24 cellular contexts compared by ENCODE assay signal in the genomic region with DNA sequence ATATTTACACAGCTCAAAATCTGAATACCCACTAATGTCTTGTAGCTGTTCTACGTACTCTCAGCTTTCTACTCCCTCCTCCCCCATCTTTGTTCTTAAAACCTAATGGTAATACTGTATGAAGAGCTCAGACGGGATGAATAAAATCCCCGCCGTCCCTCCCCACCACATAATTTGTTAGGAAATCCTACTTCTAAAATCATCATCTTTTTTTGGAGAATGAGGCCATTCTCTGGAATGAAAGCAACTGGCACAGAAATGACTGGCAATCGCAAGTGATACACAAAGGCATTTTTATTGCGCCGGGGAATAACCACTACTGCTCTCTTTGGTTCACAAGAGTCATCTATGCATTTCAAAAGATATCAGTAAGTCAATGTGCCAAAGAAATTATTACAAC. TPM values are rescaled to one million over a fixed set of nuclear protein-coding genes. Genes with fewer than 3 reads are reported as not detected.
DNase-seq lines count a peak whose midpoint lies in the region; TF ChIP-seq lines count a peak whose summit lies in the region.
"Had no signal": no experiment of that assay in that cellular context is flagged by ENCODE, and none has a peak within 500 bp of the region (broad histone marks: within the 10 kb centered on the region; RNA-seq: fewer than 3 reads in every experiment).

No MANE protein-coding gene starts in this region.

- no peak for TF ChIP-seq POLR2A in uterus (IDR thresholded peaks at IDR 0.05)
- TF ChIP-seq POLR2A in thyroid gland (IDR thresholded peaks at IDR 0.05) = no peak

- H3K79me2 ChIP-seq in GM23248 (ENCODE audit: insufficient read depth) = no peaks in the 10 kb centered on the region

- H3K36me3 ChIP-seq in GM23248 (ENCODE audit: low read depth) (0 out of 2 replicates have a peak, but pooled peaks cover 5% of the 10 kb centered on the region), uterus (no peaks in the 10 kb centered on the region), HAP-1 (replicated peaks) (no peaks in the 10 kb centered on the region; the same call in 1 of the 2 replicates), thyroid gland (peaks cover under 1% of the 10 kb centered on the region in 2 donors)
- H3K36me3 ChIP-seq: prostate gland had no signal

- no peaks in the 10 kb centered on the region for H3K9me3 Mint-ChIP-seq in nephron
- H3K9me3 Mint-ChIP-seq: activated CD4-positive, alpha-beta memory T cell treated with anti-CD3 and anti-CD28 coated beads for 36 hours; stimulated activated naive CD8-positive, alpha-beta T cell treated with anti-CD3 and anti-CD28 coated beads, Interleukin-15, Interleukin-2, amounts not matched to agents 100 ng/mL and 50 ng/mL, for 24 hours had no signal

- no peaks in the 10 kb centered on the region; the same call in 1 of the 2 replicates for H3K27me3 ChIP-seq in GM23248 (replicated peaks; ENCODE audit: insufficient read depth)
- H3K27me3 ChIP-seq in dorsolateral prefrontal cortex = peaks cover 0 to 2% (median 0%) of the 10 kb centered on the region in 45 donors
- no peaks in the 10 kb centered on the region for H3K27me3 ChIP-seq in uterus
- no peaks in the 10 kb centered on the region for H3K27me3 ChIP-seq in HAP-1 (ENCODE audit: low read depth)
- no peaks in the 10 kb centered on the region for H3K27me3 ChIP-seq in thyroid gland
- H3K27me3 ChIP-seq: BLaER1, gastrocnemius medialis, Peyer's patch, upper lobe of right lung had no signal

- in situ Hi-C loops in GM23248 (cut with MboI) (no loop called here), HAP-1 (cut with MboI; ENCODE audit: low sequenced_read_pairs) (no loop called here)

- H4K20me1 ChIP-seq in GM23248 (ENCODE audit: insufficient read depth) = no peaks in the 10 kb centered on the region
- H4K20me1 ChIP-seq: BLaER1 had no signal

- H3K4me1 Mint-ChIP-seq in nephron = peaks cover 6% of the 10 kb centered on the region

- H3K9me3 ChIP-seq in GM23248 (ENCODE audit: low read depth) (no peaks in the 10 kb centered on the region), uterus (no peaks in the 10 kb centered on the region), HAP-1 (no peaks in the 10 kb centered on the region), thyroid gland (no peaks in the 10 kb centered on the region)
- H3K9me3 ChIP-seq: BLaER1, gastrocnemius medialis, Peyer's patch, prostate gland, upper lobe of right lung had no signal

- DNase-seq in GM23248 (peak; percentile 70), dorsolateral prefrontal cortex (no peak), uterus (peak in 1 of 2 donors; percentile 24), HAP-1 (ENCODE audit: low spot score in 2 of 2) (no peak), thyroid gland (no peak)
- DNase-seq in activated effector memory CD4-positive, alpha-beta T cell treated with anti-CD3 and anti-CD28 coated beads, Interleukin-2, amount 50 U/mL, for 16 hours = no peak
- DNase-seq: activated CD4-positive, alpha-beta memory T cell treated with anti-CD3 and anti-CD28 coated beads for 36 hours; activated gamma-delta T cell treated with Interleukin-2 at 50 U/mL for 16 hours; activated T-cell treated with anti-CD3 and anti-CD28 coated beads for 4 hours; amniotic stem cell; Calu3; gastrocnemius medialis; KG1; kidney glomerular epithelial cell; mammary epithelial cell; NCI-H1048; NCI-H187 treated with DMSO at 0.1 percent for 48 hours; Peyer's patch; stimulated activated CD4-positive, alpha-beta T cell treated with anti-CD3 and anti-CD28 coated beads, Interleukin-4, amount 100 ng/mL, for 1 hour; upper lobe of right lung had no signal

- no peak overlapping the region for H3K4me3 Mint-ChIP-seq in nephron
- H3K4me3 Mint-ChIP-seq: activated CD4-positive, alpha-beta memory T cell treated with anti-CD3 and anti-CD28 coated beads for 36 hours; stimulated activated naive CD8-positive, alpha-beta T cell treated with anti-CD3 and anti-CD28 coated beads, Interleukin-15, Interleukin-2, amounts not matched to agents 100 ng/mL and 50 ng/mL, for 24 hours had no signal

- peak overlapping the region; percentile 28 for H3K4me3 ChIP-seq in GM23248
- H3K4me3 ChIP-seq in dorsolateral prefrontal cortex = peak overlapping the region in 50 of 59 donors; percentile 4 to 60 (median 38)
- no peak overlapping the region for H3K4me3 ChIP-seq in uterus
- no peak overlapping the region for H3K4me3 ChIP-seq in HAP-1
- no peak overlapping the region for H3K4me3 ChIP-seq in thyroid gland (replicated peaks in 1 of 3)
- H3K4me3 ChIP-seq: BLaER1, gastrocnemius medialis, Peyer's patch, prostate gland, upper lobe of right lung had no signal

- peak overlapping the region; percentile 10; the same call in 1 of the 2 replicates for H2AFZ ChIP-seq in GM23248

- H3K36me3 Mint-ChIP-seq in nephron (ENCODE audit: low read depth) = peaks cover 21% of the 10 kb centered on the region

- 0 out of 2 replicates have a peak, but pooled peaks cover 5% of the 10 kb centered on the region for H3F3A ChIP-seq in GM23248 (ENCODE audit: insufficient read depth)

- H3K9ac ChIP-seq in GM23248 = no peak overlapping the region
- H3K9ac ChIP-seq: BLaER1 had no signal

- H3K27ac Mint-ChIP-seq in nephron = peak overlapping the region; percentile 3 to 37 (median 13)
- H3K27ac Mint-ChIP-seq: activated CD4-positive, alpha-beta memory T cell treated with anti-CD3 and anti-CD28 coated beads for 36 hours; stimulated activated naive CD8-positive, alpha-beta T cell treated with anti-CD3 and anti-CD28 coated beads, Interleukin-15, Interleukin-2, amounts not matched to agents 100 ng/mL and 50 ng/mL, for 24 hours had no signal

- H3K4me2 ChIP-seq in GM23248 (ENCODE audit: unreplicated experiment) = peak overlapping the region; percentile 34
- H3K4me2 ChIP-seq: BLaER1 had no signal

- peaks cover 21% of the 10 kb centered on the region for H3K4me1 ChIP-seq in GM23248 (ENCODE audit: insufficient read depth)
- H3K4me1 ChIP-seq in uterus = peaks cover 0 to 5% of the 10 kb centered on the region in 2 donors
- H3K4me1 ChIP-seq in HAP-1 = no peaks in the 10 kb centered on the region
- no peaks in the 10 kb centered on the region for H3K4me1 ChIP-seq in thyroid gland
- H3K4me1 ChIP-seq: prostate gland, upper lobe of right lung had no signal

- H3K27ac ChIP-seq in GM23248 = no peak overlapping the region
- H3K27ac ChIP-seq in dorsolateral prefrontal cortex = peak overlapping the region in 8 of 59 donors; percentile 7 to 64 (median 27)
- H3K27ac ChIP-seq in uterus = peak overlapping the region; percentile 1 to 39
- H3K27ac ChIP-seq in thyroid gland = no peak overlapping the region
- H3K27ac ChIP-seq: BLaER1, gastrocnemius medialis, Peyer's patch, prostate gland, upper lobe of right lung had no signal

- intact Hi-C loops in dorsolateral prefrontal cortex (cut with DNase I) = no loop called here
- intact Hi-C loops in uterus (cut with DNase I; ENCODE audit: low total_unique reads) = no loop called here
- intact Hi-C loops in thyroid gland (cut with DNase I) = no loop called here

- TF ChIP-seq CTCF in dorsolateral prefrontal cortex (IDR thresholded peaks at IDR 0.05 in 54 of 56, conservative IDR thresholded peaks at IDR 0.05 in 2 of 56; ENCODE audit: low read depth in 1 of 56, partially characterized antibody in 56 of 56) = no peak
- TF ChIP-seq CTCF in nephron (IDR thresholded peaks at IDR 0.05; ENCODE audit: unreplicated experiment in 3 of 3) = no peak
- no peak for TF ChIP-seq CTCF in uterus (IDR thresholded peaks at IDR 0.05)
- TF ChIP-seq CTCF in thyroid gland (IDR thresholded peaks at IDR 0.05) = no peak

- no peaks in the 10 kb centered on the region for H3K27me3 Mint-ChIP-seq in nephron (ENCODE audit: low read depth)
- H3K27me3 Mint-ChIP-seq: stimulated activated naive CD8-positive, alpha-beta T cell treated with anti-CD3 and anti-CD28 coated beads, Interleukin-15, Interleukin-2, amounts not matched to agents 100 ng/mL and 50 ng/mL, for 24 hours had no signal

- no peaks in the 10 kb centered on the region for H3K9me2 ChIP-seq in GM23248 (ENCODE audit: insufficient read depth)

- 15 to 16% methylated on average over 7 of the region's 7 CpGs for WGBS in GM23248 (ENCODE audit: low coverage in 1 of 2, low lambda C conversion rate in 2 of 2, missing lambda C conversion rate in 2 of 2), 2 experiments
- 79 to 93% methylated on average over 7 of the region's 7 CpGs for WGBS in thyroid gland, 2 donors

RNA-seq across cellular contexts. Expression of a gene that starts 27.3 kb away (rescaled TPM):
- 12.9 and 15.6 TPM in 2 replicates for total RNA-seq in GM23248 (2014; rRNA removed; shearing (Covaris generic))
- polyA plus RNA-seq in GM23248 (2016; fragmentation: Nextera tagmentation; extraction: Ambion mirVana) = 22.2 and 25.7 TPM in 2 replicates
- 10 to 100 TPM; 19.9 to 60.3 (median 38.4) TPM for total RNA-seq in dorsolateral prefrontal cortex
- total RNA-seq in uterus = 10 to 100 TPM in 2 of 4 donors, 1 to 10 TPM in 2; 6.5 to 20.5 (median 14.6) TPM
- total RNA-seq in thyroid gland = 10 to 100 TPM in 1 of 4 donors, 1 to 10 TPM in 3; 8.0 to 11.3 (median 8.9) TPM

Comparison
In these comparisons a context has a peak if more than half of its experiments do, and no peak if none do; other contexts are left out.
1. H3K27ac ChIP-seq: peak in uterus (2 of 2); none in GM23248 (single experiment) and thyroid gland (0 of 3).
2. H3K4me3 ChIP-seq: peak in GM23248 (single experiment) and dorsolateral prefrontal cortex (50 of 59); none in uterus (0 of 2), HAP-1 (single experiment) and thyroid gland (0 of 3).